Comparison of ENCODE assay signal across 8 cellular contexts in the genomic region with DNA sequence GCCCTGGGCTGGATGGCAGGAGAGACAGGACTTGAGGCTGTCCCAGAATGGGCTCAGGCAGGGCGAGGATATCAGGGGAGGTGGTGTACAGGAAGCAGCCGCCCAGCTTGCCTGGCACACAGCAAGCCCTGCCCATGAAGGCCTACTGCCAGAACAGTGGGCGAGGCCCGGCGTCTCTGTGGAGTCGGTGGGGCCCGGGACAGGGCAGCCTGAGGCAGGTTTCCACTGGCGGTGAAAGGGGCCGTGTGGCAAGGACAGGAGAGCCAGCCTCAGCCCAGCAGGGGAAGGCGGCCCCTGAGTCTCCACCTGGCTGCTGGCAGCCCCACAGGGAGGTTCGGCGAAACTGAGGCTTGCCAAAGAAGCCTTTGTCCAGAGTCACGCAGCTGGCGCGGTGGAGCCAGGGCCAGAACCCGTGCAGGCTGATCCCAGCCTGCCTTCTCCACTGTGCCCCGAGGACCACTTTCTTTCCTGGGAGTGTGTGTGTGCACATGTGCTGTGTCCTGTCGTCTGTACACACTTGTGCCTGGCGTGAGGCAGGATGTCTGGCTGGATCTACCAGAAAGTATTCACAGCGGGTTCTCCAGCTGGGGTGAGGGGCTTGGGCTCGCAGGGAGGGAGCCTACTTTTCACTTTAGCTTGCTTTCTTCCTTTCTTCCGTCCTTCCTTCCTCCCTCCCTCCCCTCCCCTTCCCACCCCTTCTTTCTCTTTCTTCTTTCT. TPM values are rescaled to one million over a fixed set of nuclear protein-coding genes. Genes with fewer than 3 reads are reported as not detected.
DNase-seq lines count a peak whose midpoint lies in the region; ATAC-seq and TF ChIP-seq lines count a peak whose summit lies in the region.

No MANE protein-coding gene starts in this region.

- peak; percentile 79 for ATAC-seq in aorta (ENCODE audit: low FRiP score)

- H3K36me3 ChIP-seq in prostate gland (no peaks in the 10 kb centered on the region), aorta (ENCODE audit: control insufficient read depth in 1 of 2, insufficient read depth in 2 of 2, low read length in 1 of 2) (no peaks in the 10 kb centered on the region)

- H3K27ac ChIP-seq in RWPE1 = peak overlapping the region; percentile 98
- H3K27ac ChIP-seq in prostate gland = peak overlapping the region; percentile 81 to 88
- H3K27ac ChIP-seq in aorta (ENCODE audit: low read depth in 1 of 2, low read length in 2 of 2) = peak overlapping the region in 1 of 2 donors; percentile 87

- POLR2A ChIA-PET in RWPE1 (lab: Yijun Ruan, JAX; ENCODE audit: low non-redundant PET) = interaction anchor here (0.6 to 0.7 kb wide), 2 partner anchors 137 to 538 kb away, joined by 3 to 6 read pairs; partner anchors contain the start of gene PACSIN2

- CTCF ChIA-PET in RWPE1 (lab: Yijun Ruan, JAX) = interaction anchor here (0.7 kb wide), 1 partner anchor 63 kb away, joined by 3 read pairs; no protein-coding TSS in a partner anchor

- TF ChIP-seq CTCF in RWPE1 (conservative IDR thresholded peaks at IDR 0.05; ENCODE audit: low read depth) (no peak), prostate gland (IDR thresholded peaks at IDR 0.05) (no peak)

- intact Hi-C loops in prostate gland (cut with DNase I) (no loop called here), aorta (cut with DNase I) (loop anchor here in 1 of 2 donors (2.0 kb wide), 1 partner anchor 34 kb away; the partner anchor contains the start of gene TTLL12)

- WGBS in prostate gland = 7% methylated on average over 22 of the region's 22 CpGs
- WGBS in aorta, 2 donors = 1 to 2% methylated on average over 22 of the region's 22 CpGs

- peak; percentile 70 for TF ChIP-seq POLR2A in prostate gland (IDR thresholded peaks at IDR 0.05)

- H3K9me3 ChIP-seq in prostate gland (no peaks in the 10 kb centered on the region), aorta (ENCODE audit: control insufficient read depth, low read length) (no peaks in the 10 kb centered on the region)

- H3K4me3 ChIP-seq in prostate gland (peak overlapping the region; percentile 71 to 75), aorta (ENCODE audit: low read length in 2 of 2) (peak overlapping the region; percentile 68 to 78)

- peak; percentile 27 for DNase-seq in NCI-H82 (lab: John Stamatoyannopoulos, UW)
- DNase-seq in NCI-H82 treated with DMSO at 0.1 percent for 48 hours (lab: John Stamatoyannopoulos, UW; ENCODE audit: unreplicated experiment) = no peak
- DNase-seq in RWPE1 (ENCODE audit: low spot score) = peak; percentile 54
- peak; percentile 69 for DNase-seq in activated naive CD4-positive, alpha-beta T cell treated with anti-CD3 and anti-CD28 coated beads, Interleukin-2, amount 50 U/mL, for 16 hours
- peak; percentile 64 for DNase-seq in glomerular visceral epithelial cell (ENCODE audit: extremely low spot score)
- peak; percentile 80 for DNase-seq in prostate gland (ENCODE audit: low spot score)
- DNase-seq in aorta = peak; percentile 90
- no peak for DNase-seq in HuH-7 (ENCODE audit: low spot score)

- peaks cover 10% of the 10 kb centered on the region for H3K4me1 ChIP-seq in prostate gland (replicated peaks)
- H3K4me1 ChIP-seq in aorta (ENCODE audit: control insufficient read depth in 1 of 2, insufficient read depth in 2 of 2, low read length in 2 of 2) = no peaks in the 10 kb centered on the region

- H3K27me3 ChIP-seq in prostate gland (replicated peaks; ENCODE audit: insufficient read depth) = no peaks in the 10 kb centered on the region
- H3K27me3 ChIP-seq in aorta (ENCODE audit: control insufficient read depth in 1 of 2, insufficient read depth in 2 of 2, low read length in 1 of 2) = no peaks in the 10 kb centered on the region

RNA-seq across cellular contexts. Expression of gene TSPO, which starts 1.2 kb away (rescaled TPM):
- total RNA-seq in prostate gland (100 to 1,000 TPM; 238 to 575 TPM), aorta (100 to 1,000 TPM in 1 of 2 donors, 10 to 100 TPM in 1; 88.7 to 120 TPM)
- polyA plus RNA-seq in aorta = 100 to 1,000 TPM; 287 to 311 TPM

RNA-seq across cellular contexts. Expression of gene MCAT, which starts 9.3 kb away (rescaled TPM):
- total RNA-seq in prostate gland (10 to 100 TPM; 39.1 to 39.9 TPM), aorta (10 to 100 TPM in 1 of 2 donors, 1 to 10 TPM in 1; 9.8 to 10.0 TPM)
- 10 to 100 TPM in 1 of 2 donors, 1 to 10 TPM in 1; 6.5 to 12.8 TPM for polyA plus RNA-seq in aorta

RNA-seq across cellular contexts. Expression of gene TTLL12, which starts 34.4 kb away (rescaled TPM):
- 100 to 1,000 TPM in 1 of 2 donors, 10 to 100 TPM in 1; 62.5 to 118 TPM for total RNA-seq in prostate gland
- total RNA-seq in aorta = 10 to 100 TPM; 13.1 to 16.4 TPM
- polyA plus RNA-seq in aorta = 10 to 100 TPM; 12.2 to 13.6 TPM

RNA-seq across cellular contexts. Expression of gene BIK, which starts 42.0 kb away (rescaled TPM):
- total RNA-seq in prostate gland (10 to 100 TPM; 22.1 to 68.4 TPM), aorta (not detected)
- 1 to 10 TPM in 1 of 2 donors, under 1 TPM in 1; 0.23 to 1.6 TPM for polyA plus RNA-seq in aorta

Comparison
In these comparisons a context has a peak if more than half of its experiments do, and no peak if none do; other contexts are left out.
1. DNase-seq: peak in NCI-H82 (single experiment), RWPE1 (single experiment), activated naive CD4-positive, alpha-beta T cell treated with anti-CD3 and anti-CD28 coated beads, Interleukin-2, amount 50 U/mL, for 16 hours (single experiment), glomerular visceral epithelial cell (single experiment), prostate gland (single experiment) and aorta (2 of 2); none in NCI-H82 treated with DMSO at 0.1 percent for 48 hours (single experiment) and HuH-7 (single experiment).